Comparison of ENCODE assay signal across 21 cellular contexts in genomic region chr13:28529836-28530235, GRCh38.
"Had no signal": no experiment of that assay in that cellular context is flagged by ENCODE, and none has a peak within 500 bp of the region (broad histone marks: within the 10 kb centered on the region; RNA-seq: fewer than 3 reads in every experiment).

No MANE protein-coding gene starts in this region.

- H3K27ac ChIP-seq: colonic mucosa, gastroesophageal sphincter, parathyroid adenoma, suprapubic skin, transverse colon, uterus, WERI-Rb-1 had no signal

- H3K36me3 ChIP-seq: colonic mucosa, gastroesophageal sphincter, heart right ventricle, suprapubic skin, transverse colon, uterus, WERI-Rb-1 had no signal

- H3K4me3 ChIP-seq: colonic mucosa, gastroesophageal sphincter, lung, suprapubic skin, transverse colon, uterus had no signal

- H2AFZ ChIP-seq: parathyroid adenoma had no signal

- DNase-seq: activated CD4-positive, alpha-beta T cell treated with anti-CD3 and anti-CD28 coated beads for 1 hour; activated CD8-positive, alpha-beta memory T cell treated with anti-CD3 and anti-CD28 coated beads for 24 hours; activated CD8-positive, alpha-beta memory T cell treated with anti-CD3 and anti-CD28 coated beads, Interleukin-2, amount 50 U/mL, for 48 hours; activated effector memory CD4-positive, alpha-beta T cell treated with anti-CD3 and anti-CD28 coated beads, Interleukin-2, amount 50 U/mL, for 16 hours; activated naive CD4-positive, alpha-beta T cell treated with anti-CD3 and anti-CD28 coated beads, Interleukin-2, amount 50 U/mL, for 16 hours; activated T-cell treated with anti-CD3 and anti-CD28 coated beads, Interleukin-2, amount 50 U/mL, for 72 hours; aorta; colonic mucosa; endodermal cell; heart right ventricle; islet precursor cell; stimulated activated CD4-positive, alpha-beta T cell treated with anti-CD3 and anti-CD28 coated beads, Interleukin-12 subunit alpha, Interleukin-12 subunit beta, amount 100 ng/mL, for 4 hours; stimulated activated CD4-positive, alpha-beta T cell treated with anti-CD3 and anti-CD28 coated beads, Interleukin-2, amount 100 ng/mL, for 24 hours; transverse colon; uterus; WERI-Rb-1 had no signal

- ATAC-seq: activated T-cell treated with anti-CD3 and anti-CD28 coated beads, Interleukin-2, amount 50 U/mL, for 72 hours; gastroesophageal sphincter; heart right ventricle; natural killer cell treated with Interleukin-12 subunit alpha and Interleukin-12 subunit beta and Interleukin-15 and Interleukin-18, amount 100 ng/mL, for 72 hours had no signal

- H3K9ac ChIP-seq: parathyroid adenoma had no signal

- H3K9me3 ChIP-seq: colonic mucosa, gastroesophageal sphincter, heart right ventricle, suprapubic skin, transverse colon, uterus had no signal

- H3K79me2 ChIP-seq: parathyroid adenoma had no signal

- H3K4me1 ChIP-seq: colonic mucosa, parathyroid adenoma had no signal
